In genomic region chr20:51598581-51598980, GRCh38 we compare ENCODE assay signal across 24 cellular contexts. TPM values are rescaled to one million over a fixed set of nuclear protein-coding genes. Genes with fewer than 3 reads are reported as not detected.
"Had no signal": no experiment of that assay in that cellular context is flagged by ENCODE, and none has a peak within 500 bp of the region (broad histone marks: within the 10 kb centered on the region; RNA-seq: fewer than 3 reads in every experiment).

No MANE protein-coding gene starts in this region.

- DNase-seq: colonic mucosa; effector CD8-positive, alpha-beta T cell; endodermal cell; foreskin fibroblast; gastrocnemius medialis; head of caudate nucleus; mesenchymal stem cell; naive thymus-derived CD8-positive, alpha-beta T cell; pancreas; right lobe of liver; small intestine; stimulated activated CD4-positive, alpha-beta T cell treated with anti-CD3 and anti-CD28 coated beads, Interleukin-15, amount 100 ng/mL, for 24 hours; stimulated activated CD4-positive, alpha-beta T cell treated with anti-CD3 and anti-CD28 coated beads, Interleukin-2, amount 100 ng/mL, for 48 hours; stimulated activated naive B cell treated with anti-CD40 and anti-IgM and Interleukin-4, amounts not matched to agents 10 μg/mL and 1 μg/mL and 100 μg/mL, for 72 hours; trophoblast cell had no signal

- H3K9me3 ChIP-seq: colonic mucosa, gastrocnemius medialis, neutrophil, pancreas, right lobe of liver had no signal

- H3K4me1 ChIP-seq: colonic mucosa, pancreas had no signal

- FAIRE-seq: keratinocyte, pancreas, small intestine had no signal

- ATAC-seq: esophagus mucosa; gastrocnemius medialis; left lobe of liver; naive thymus-derived CD8-positive, alpha-beta T cell; pancreas; right lobe of liver; stimulated activated naive B cell treated with anti-CD40 and anti-IgM and Interleukin-4, amounts not matched to agents 10 μg/mL and 1 μg/mL and 100 μg/mL, for 72 hours had no signal

- H3K36me3 Mint-ChIP-seq: naive thymus-derived CD8-positive, alpha-beta T cell; stimulated activated naive B cell treated with anti-CD40 and anti-IgM and Interleukin-4, amounts not matched to agents 10 μg/mL and 1 μg/mL and 100 μg/mL, for 72 hours had no signal

- H3K27ac Mint-ChIP-seq: dendritic cell treated with granulocyte-macrophage colony-stimulating factor and Interleukin-4, amounts not matched to agents 40 ng/mL and 50 ng/mL, for 4 days; endodermal cell; stimulated activated naive B cell treated with anti-CD40 and anti-IgM and Interleukin-4, amounts not matched to agents 10 μg/mL and 1 μg/mL and 100 μg/mL, for 72 hours had no signal

- H3K9me3 Mint-ChIP-seq: dendritic cell treated with granulocyte-macrophage colony-stimulating factor and Interleukin-4, amounts not matched to agents 40 ng/mL and 50 ng/mL, for 4 days; endodermal cell; naive thymus-derived CD8-positive, alpha-beta T cell; stimulated activated naive B cell treated with anti-CD40 and anti-IgM and Interleukin-4, amounts not matched to agents 10 μg/mL and 1 μg/mL and 100 μg/mL, for 72 hours; stimulated activated naive CD8-positive, alpha-beta T cell treated with anti-CD3 and anti-CD28 coated beads, Interleukin-15, Interleukin-2, amounts not matched to agents 100 ng/mL and 50 ng/mL, for 24 hours had no signal

- H3K27me3 ChIP-seq: colonic mucosa, gastrocnemius medialis, pancreas, right lobe of liver had no signal

- H3K4me3 Mint-ChIP-seq: dendritic cell treated with granulocyte-macrophage colony-stimulating factor and Interleukin-4, amounts not matched to agents 40 ng/mL and 50 ng/mL, for 4 days; endodermal cell; naive thymus-derived CD8-positive, alpha-beta T cell; stimulated activated naive B cell treated with anti-CD40 and anti-IgM and Interleukin-4, amounts not matched to agents 10 μg/mL and 1 μg/mL and 100 μg/mL, for 72 hours had no signal

- H3K36me3 ChIP-seq: colonic mucosa, gastrocnemius medialis, neutrophil, pancreas, right lobe of liver had no signal

- H3K4me3 ChIP-seq: colonic mucosa, gastrocnemius medialis, pancreas, right lobe of liver had no signal

- H3K27ac ChIP-seq: colonic mucosa, epithelial cell of prostate, gastrocnemius medialis, neutrophil, pancreas, right lobe of liver had no signal

RNA-seq across cellular contexts. Expression of gene NFATC2, which starts 56.1 kb away (rescaled TPM):
- total RNA-seq: myocyte had no signal
- polyA plus RNA-seq: neural cell had no signal
